ENCODE assay signal across 9 cellular contexts in genomic region chr19:32010071-32010470, GRCh38.
"Had no signal": no experiment of that assay in that cellular context is flagged by ENCODE, and none has a peak within 500 bp of the region (broad histone marks: within the 10 kb centered on the region; RNA-seq: fewer than 3 reads in every experiment).

No MANE protein-coding gene starts in this region.

- H3K36me3 ChIP-seq: HAP-1 had no signal

- H3K27ac ChIP-seq: GM23248, HL-60 had no signal

- ATAC-seq: HCT116, HepG2 had no signal

- H3K4me1 ChIP-seq: HAP-1 had no signal

- DNase-seq: GM23248, GOT3, H7, HFFc6, KBM-7 had no signal

- H3K9me3 ChIP-seq: HAP-1 had no signal

- FAIRE-seq: HepG2 had no signal

- H3K4me3 ChIP-seq: GM23248, HAP-1 had no signal
